ENCODE assay signal across 5 cellular contexts in genomic region chr16:29625114-29625513, GRCh38. TPM values are rescaled to one million over a fixed set of nuclear protein-coding genes. Genes with fewer than 3 reads are reported as not detected.
"Had no signal": no experiment of that assay in that cellular context is flagged by ENCODE, and none has a peak within 500 bp of the region (broad histone marks: within the 10 kb centered on the region; RNA-seq: fewer than 3 reads in every experiment).

No MANE protein-coding gene starts in this region.

RNA-seq across cellular contexts. Expression of gene SPN, which starts 37.9 kb away (rescaled TPM):
- total RNA-seq: dermis microvascular lymphatic vessel endothelial cell, glomerular endothelial cell, lung microvascular endothelial cell, osteocyte, smooth muscle cell had no signal
- polyA plus RNA-seq: smooth muscle cell had no signal
